Comparison of ENCODE assay signal across 1 cellular context in the genomic region with DNA sequence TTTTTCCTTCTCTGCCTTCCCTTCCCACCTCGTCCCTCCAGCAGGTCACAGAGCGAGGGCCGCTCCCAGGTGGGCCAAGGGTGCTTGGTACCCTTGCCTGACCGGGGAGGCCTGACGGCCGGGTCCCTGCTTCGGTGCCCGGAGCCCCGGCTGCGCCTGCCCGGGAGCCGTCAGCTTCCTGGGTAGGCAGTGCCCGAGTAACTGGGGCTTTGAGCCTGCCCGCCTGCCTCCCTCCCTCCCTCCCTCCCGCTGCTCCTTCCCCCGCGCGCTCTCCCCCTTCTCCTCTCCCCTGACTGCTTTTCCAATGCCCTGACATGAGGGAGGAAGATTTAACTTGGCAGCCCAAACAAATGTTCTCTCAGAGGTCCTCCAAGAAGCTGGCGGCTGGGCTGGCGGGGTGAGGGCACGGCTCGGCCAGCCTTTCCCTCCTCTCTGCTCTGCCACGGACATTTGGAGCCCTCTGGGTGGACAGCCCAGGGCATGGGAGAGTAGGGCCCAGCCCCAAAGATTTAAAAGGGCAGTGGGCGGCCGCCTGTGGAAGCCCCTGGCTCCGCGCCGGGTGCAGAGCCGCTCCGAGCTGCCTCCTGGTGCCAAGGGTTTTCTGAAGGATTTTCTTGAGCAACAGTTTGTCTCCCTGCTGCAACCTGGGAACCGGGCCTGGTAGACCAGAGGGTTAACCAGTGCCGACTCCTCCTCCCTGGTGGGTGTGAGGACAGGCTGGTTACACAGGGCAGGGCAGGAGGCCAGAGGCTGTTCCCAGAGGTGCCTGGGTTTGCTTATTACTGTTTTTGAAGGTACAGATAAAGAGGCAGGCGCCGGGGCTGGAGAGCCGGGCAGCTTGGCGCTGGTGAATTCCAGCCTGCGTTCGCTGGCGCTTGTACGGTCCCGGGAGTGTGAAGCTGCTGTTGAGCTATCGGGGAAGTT.
A peak's percentile ranks its signal among the peaks of the same experiment; 100 is the strongest.
TF ChIP-seq lines count a peak whose summit lies in the region.

No MANE protein-coding gene starts in this region.

TF ChIP-seq in HepG2, 621 proteins besides CTCF, POLR2A, EP300 and RAD21 (continued from another document):
- TF ChIP-seq FOSL2 (CRISPR knock-in tag; IDR thresholded peaks at IDR 0.05) (peak; percentile 15; the same call in 1 of the 2 replicates), ZBTB7A (CRISPR knock-in tag; IDR thresholded peaks at IDR 0.05) (no peak), ZNF124 (CRISPR knock-in tag; IDR thresholded peaks at IDR 0.05) (0 out of 2 replicates have a peak, but pooled peaks have one; percentile 22), CHD2 (IDR thresholded peaks at IDR 0.05; ENCODE audit: low read depth, low read length) (no peak), MAF1 (CRISPR knock-in tag; IDR thresholded peaks at IDR 0.05; ENCODE audit: borderline replicate concordance) (no peak), NFE2 (CRISPR knock-in tag; IDR thresholded peaks at IDR 0.05) (no peak), JUNB (CRISPR knock-in tag; IDR thresholded peaks at IDR 0.05; ENCODE audit: borderline replicate concordance) (no peak)
- TF ChIP-seq, protein P1, sequence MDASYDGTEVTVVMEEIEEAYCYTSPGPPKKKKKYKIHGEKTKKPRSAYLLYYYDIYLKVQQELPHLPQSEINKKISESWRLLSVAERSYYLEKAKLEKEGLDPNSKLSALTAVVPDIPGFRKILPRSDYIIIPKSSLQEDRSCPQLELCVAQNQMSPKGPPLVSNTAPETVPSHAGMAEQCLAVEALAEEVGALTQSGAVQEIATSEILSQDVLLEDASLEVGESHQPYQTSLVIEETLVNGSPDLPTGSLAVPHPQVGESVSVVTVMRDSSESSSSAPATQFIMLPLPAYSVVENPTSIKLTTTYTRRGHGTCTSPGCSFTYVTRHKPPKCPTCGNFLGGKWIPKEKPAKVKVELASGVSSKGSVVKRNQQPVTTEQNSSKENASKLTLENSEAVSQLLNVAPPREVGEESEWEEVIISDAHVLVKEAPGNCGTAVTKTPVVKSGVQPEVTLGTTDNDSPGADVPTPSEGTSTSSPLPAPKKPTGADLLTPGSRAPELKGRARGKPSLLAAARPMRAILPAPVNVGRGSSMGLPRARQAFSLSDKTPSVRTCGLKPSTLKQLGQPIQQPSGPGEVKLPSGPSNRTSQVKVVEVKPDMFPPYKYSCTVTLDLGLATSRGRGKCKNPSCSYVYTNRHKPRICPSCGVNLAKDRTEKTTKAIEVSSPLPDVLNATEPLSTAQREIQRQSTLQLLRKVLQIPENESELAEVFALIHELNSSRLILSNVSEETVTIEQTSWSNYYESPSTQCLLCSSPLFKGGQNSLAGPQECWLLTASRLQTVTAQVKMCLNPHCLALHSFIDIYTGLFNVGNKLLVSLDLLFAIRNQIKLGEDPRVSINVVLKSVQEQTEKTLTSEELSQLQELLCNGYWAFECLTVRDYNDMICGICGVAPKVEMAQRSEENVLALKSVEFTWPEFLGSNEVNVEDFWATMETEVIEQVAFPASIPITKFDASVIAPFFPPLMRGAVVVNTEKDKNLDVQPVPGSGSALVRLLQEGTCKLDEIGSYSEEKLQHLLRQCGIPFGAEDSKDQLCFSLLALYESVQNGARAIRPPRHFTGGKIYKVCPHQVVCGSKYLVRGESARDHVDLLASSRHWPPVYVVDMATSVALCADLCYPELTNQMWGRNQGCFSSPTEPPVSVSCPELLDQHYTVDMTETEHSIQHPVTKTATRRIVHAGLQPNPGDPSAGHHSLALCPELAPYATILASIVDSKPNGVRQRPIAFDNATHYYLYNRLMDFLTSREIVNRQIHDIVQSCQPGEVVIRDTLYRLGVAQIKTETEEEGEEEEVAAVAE (CRISPR knock-in tag; IDR thresholded peaks at IDR 0.05; ENCODE audit: borderline replicate concordance) = no peak
- TF ChIP-seq, protein P2, sequence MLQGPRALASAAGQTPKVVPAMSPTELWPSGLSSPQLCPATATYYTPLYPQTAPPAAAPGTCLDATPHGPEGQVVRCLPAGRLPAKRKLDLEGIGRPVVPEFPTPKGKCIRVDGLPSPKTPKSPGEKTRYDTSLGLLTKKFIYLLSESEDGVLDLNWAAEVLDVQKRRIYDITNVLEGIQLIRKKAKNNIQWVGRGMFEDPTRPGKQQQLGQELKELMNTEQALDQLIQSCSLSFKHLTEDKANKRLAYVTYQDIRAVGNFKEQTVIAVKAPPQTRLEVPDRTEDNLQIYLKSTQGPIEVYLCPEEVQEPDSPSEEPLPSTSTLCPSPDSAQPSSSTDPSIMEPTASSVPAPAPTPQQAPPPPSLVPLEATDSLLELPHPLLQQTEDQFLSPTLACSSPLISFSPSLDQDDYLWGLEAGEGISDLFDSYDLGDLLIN (CRISPR knock-in tag; IDR thresholded peaks at IDR 0.05; ENCODE audit: borderline replicate concordance) = no peak
- TF ChIP-seq, protein P3, sequence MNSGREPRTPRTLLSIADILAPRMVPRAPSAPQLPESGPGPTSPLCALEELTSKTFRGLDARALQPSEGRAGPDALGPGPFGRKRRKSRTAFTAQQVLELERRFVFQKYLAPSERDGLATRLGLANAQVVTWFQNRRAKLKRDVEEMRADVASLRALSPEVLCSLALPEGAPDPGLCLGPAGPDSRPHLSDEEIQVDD (CRISPR knock-in tag; IDR thresholded peaks at IDR 0.05; ENCODE audit: borderline replicate concordance) = no peak
- TF ChIP-seq, protein P4, sequence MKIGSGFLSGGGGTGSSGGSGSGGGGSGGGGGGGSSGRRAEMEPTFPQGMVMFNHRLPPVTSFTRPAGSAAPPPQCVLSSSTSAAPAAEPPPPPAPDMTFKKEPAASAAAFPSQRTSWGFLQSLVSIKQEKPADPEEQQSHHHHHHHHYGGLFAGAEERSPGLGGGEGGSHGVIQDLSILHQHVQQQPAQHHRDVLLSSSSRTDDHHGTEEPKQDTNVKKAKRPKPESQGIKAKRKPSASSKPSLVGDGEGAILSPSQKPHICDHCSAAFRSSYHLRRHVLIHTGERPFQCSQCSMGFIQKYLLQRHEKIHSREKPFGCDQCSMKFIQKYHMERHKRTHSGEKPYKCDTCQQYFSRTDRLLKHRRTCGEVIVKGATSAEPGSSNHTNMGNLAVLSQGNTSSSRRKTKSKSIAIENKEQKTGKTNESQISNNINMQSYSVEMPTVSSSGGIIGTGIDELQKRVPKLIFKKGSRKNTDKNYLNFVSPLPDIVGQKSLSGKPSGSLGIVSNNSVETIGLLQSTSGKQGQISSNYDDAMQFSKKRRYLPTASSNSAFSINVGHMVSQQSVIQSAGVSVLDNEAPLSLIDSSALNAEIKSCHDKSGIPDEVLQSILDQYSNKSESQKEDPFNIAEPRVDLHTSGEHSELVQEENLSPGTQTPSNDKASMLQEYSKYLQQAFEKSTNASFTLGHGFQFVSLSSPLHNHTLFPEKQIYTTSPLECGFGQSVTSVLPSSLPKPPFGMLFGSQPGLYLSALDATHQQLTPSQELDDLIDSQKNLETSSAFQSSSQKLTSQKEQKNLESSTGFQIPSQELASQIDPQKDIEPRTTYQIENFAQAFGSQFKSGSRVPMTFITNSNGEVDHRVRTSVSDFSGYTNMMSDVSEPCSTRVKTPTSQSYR (CRISPR knock-in tag; IDR thresholded peaks at IDR 0.05; ENCODE audit: borderline replicate concordance) = no peak
- TF ChIP-seq, protein P5, sequence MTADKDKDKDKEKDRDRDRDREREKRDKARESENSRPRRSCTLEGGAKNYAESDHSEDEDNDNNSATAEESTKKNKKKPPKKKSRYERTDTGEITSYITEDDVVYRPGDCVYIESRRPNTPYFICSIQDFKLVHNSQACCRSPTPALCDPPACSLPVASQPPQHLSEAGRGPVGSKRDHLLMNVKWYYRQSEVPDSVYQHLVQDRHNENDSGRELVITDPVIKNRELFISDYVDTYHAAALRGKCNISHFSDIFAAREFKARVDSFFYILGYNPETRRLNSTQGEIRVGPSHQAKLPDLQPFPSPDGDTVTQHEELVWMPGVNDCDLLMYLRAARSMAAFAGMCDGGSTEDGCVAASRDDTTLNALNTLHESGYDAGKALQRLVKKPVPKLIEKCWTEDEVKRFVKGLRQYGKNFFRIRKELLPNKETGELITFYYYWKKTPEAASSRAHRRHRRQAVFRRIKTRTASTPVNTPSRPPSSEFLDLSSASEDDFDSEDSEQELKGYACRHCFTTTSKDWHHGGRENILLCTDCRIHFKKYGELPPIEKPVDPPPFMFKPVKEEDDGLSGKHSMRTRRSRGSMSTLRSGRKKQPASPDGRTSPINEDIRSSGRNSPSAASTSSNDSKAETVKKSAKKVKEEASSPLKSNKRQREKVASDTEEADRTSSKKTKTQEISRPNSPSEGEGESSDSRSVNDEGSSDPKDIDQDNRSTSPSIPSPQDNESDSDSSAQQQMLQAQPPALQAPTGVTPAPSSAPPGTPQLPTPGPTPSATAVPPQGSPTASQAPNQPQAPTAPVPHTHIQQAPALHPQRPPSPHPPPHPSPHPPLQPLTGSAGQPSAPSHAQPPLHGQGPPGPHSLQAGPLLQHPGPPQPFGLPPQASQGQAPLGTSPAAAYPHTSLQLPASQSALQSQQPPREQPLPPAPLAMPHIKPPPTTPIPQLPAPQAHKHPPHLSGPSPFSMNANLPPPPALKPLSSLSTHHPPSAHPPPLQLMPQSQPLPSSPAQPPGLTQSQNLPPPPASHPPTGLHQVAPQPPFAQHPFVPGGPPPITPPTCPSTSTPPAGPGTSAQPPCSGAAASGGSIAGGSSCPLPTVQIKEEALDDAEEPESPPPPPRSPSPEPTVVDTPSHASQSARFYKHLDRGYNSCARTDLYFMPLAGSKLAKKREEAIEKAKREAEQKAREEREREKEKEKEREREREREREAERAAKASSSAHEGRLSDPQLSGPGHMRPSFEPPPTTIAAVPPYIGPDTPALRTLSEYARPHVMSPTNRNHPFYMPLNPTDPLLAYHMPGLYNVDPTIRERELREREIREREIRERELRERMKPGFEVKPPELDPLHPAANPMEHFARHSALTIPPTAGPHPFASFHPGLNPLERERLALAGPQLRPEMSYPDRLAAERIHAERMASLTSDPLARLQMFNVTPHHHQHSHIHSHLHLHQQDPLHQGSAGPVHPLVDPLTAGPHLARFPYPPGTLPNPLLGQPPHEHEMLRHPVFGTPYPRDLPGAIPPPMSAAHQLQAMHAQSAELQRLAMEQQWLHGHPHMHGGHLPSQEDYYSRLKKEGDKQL (CRISPR knock-in tag; IDR thresholded peaks at IDR 0.05; ENCODE audit: low read depth) = no peak
- TF ChIP-seq, protein P6, sequence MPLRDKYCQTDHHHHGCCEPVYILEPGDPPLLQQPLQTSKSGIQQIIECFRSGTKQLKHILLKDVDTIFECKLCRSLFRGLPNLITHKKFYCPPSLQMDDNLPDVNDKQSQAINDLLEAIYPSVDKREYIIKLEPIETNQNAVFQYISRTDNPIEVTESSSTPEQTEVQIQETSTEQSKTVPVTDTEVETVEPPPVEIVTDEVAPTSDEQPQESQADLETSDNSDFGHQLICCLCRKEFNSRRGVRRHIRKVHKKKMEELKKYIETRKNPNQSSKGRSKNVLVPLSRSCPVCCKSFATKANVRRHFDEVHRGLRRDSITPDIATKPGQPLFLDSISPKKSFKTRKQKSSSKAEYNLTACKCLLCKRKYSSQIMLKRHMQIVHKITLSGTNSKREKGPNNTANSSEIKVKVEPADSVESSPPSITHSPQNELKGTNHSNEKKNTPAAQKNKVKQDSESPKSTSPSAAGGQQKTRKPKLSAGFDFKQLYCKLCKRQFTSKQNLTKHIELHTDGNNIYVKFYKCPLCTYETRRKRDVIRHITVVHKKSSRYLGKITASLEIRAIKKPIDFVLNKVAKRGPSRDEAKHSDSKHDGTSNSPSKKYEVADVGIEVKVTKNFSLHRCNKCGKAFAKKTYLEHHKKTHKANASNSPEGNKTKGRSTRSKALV (CRISPR knock-in tag; IDR thresholded peaks at IDR 0.05) = peak; percentile 16
TF ChIP-seq in HepG2: peak in this region for 123.
